18 cellular contexts compared by ENCODE assay signal in the genomic region with DNA sequence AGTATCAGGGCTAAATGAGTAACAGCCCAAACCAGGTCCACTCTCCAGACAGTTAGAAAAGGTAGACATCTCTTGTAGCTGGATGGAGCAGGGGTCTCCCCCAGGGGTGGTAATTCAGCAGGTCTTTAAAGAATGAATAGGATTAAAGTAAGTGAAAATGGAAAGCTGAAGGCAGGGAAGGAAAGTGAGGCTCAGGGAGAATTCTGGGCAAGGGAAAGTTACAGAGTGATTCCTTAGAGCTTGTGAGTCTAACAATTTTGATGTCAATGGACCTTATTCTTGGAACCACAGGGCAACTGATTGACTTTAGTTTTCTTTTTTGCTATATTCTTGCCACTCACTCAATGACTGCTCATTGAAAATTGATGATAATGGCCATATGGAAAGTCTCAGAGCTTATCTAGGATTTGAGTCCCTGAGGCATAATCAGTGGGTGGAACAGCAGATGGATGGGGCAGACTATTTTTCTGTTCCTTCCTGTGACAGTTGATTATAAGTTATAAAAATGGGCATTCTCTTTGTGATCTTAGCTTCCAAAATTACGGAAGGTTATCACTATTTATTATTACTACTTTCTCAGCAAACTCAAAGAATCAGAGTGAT.
A peak's percentile ranks its signal among the peaks of the same experiment; 100 is the strongest.
DNase-seq lines count a peak whose midpoint lies in the region; ATAC-seq and TF ChIP-seq lines count a peak whose summit lies in the region.
"Had no signal": no experiment of that assay in that cellular context is flagged by ENCODE, and none has a peak within 500 bp of the region (broad histone marks: within the 10 kb centered on the region; RNA-seq: fewer than 3 reads in every experiment).

No MANE protein-coding gene starts in this region.

- no peaks in the 10 kb centered on the region for H3K9me3 ChIP-seq in CD4-positive, alpha-beta T cell (ENCODE audit: control insufficient read depth, low read length)
- no peaks in the 10 kb centered on the region for H3K9me3 ChIP-seq in H9 (ENCODE audit: control insufficient read depth, low read depth, low read length)
- no peaks in the 10 kb centered on the region for H3K9me3 ChIP-seq in suprapubic skin
- H3K9me3 ChIP-seq: SJSA1, vagina had no signal

- no peak overlapping the region for H2BK5ac ChIP-seq in H9 (ENCODE audit: insufficient read length, low read length)

- peaks cover 3% of the 10 kb centered on the region for H3K79me1 ChIP-seq in H9 (ENCODE audit: insufficient read depth, low read depth, low read length, poor library complexity, severe bottlenecking)

- no peak overlapping the region for H4K5ac ChIP-seq in H9 (ENCODE audit: insufficient read length, low read depth, low read length)

- H3K36me3 Mint-ChIP-seq in CD4-positive, alpha-beta T cell (ENCODE audit: low read depth), result no peaks in the 10 kb centered on the region
- H3K36me3 Mint-ChIP-seq in H9 (ENCODE audit: insufficient read depth in 1 of 3, low read depth in 3 of 3), result peaks cover 0 to 4% (median 3%) of the 10 kb centered on the region in 3 experiments; a peak in 3 of 7 replicates
- peaks cover 4% of the 10 kb centered on the region for H3K36me3 Mint-ChIP-seq in activated B cell treated with CpG ODN at 0.5 μM for 24 hours (ENCODE audit: low read depth)
- H3K36me3 Mint-ChIP-seq in natural killer cell treated with Interleukin-12 subunit alpha and Interleukin-12 subunit beta and Interleukin-15 and Interleukin-18, amount 100 ng/mL, for 72 hours, result no peaks in the 10 kb centered on the region

- no peaks in the 10 kb centered on the region for H3K27me3 Mint-ChIP-seq in CD4-positive, alpha-beta T cell
- H3K27me3 Mint-ChIP-seq in H9 (ENCODE audit: low read depth) (no peaks in the 10 kb centered on the region), activated B cell treated with CpG ODN at 0.5 μM for 24 hours (no peaks in the 10 kb centered on the region)
- H3K27me3 Mint-ChIP-seq in natural killer cell treated with Interleukin-12 subunit alpha and Interleukin-12 subunit beta and Interleukin-15 and Interleukin-18, amount 100 ng/mL, for 72 hours, result no peaks in the 10 kb centered on the region

- H3K4me3 ChIP-seq in suprapubic skin, result no peak overlapping the region
- H3K4me3 ChIP-seq: SJSA1, vagina had no signal

- no CpG with 5 or more reads among the region's 1 CpG for WGBS in H9 (ENCODE audit: extremely low coverage, insufficient read length, low lambda C conversion rate)
- 62% methylated on average over 1 of the region's 1 CpG for WGBS in suprapubic skin

- no peak overlapping the region for H2AFZ ChIP-seq in H9 (ENCODE audit: low read length)

- no peak overlapping the region for H3K4ac ChIP-seq in H9 (ENCODE audit: low read depth, low read length)

- no peak overlapping the region for H2AK5ac ChIP-seq in H9 (ENCODE audit: insufficient read length, low read length)

- H3K18ac ChIP-seq in H9 (ENCODE audit: insufficient read length, low read depth, low read length), result no peak overlapping the region

- no peak overlapping the region for H3K14ac ChIP-seq in H9 (ENCODE audit: insufficient read depth, low read length)

- no peak for TF ChIP-seq EP300 in suprapubic skin (IDR thresholded peaks at IDR 0.05)

- no peak overlapping the region for H3K4me3 Mint-ChIP-seq in CD4-positive, alpha-beta T cell
- no peak overlapping the region for H3K4me3 Mint-ChIP-seq in H9
- peak overlapping the region; percentile 29 for H3K4me3 Mint-ChIP-seq in activated B cell treated with CpG ODN at 0.5 μM for 24 hours
- no peak overlapping the region for H3K4me3 Mint-ChIP-seq in natural killer cell treated with Interleukin-12 subunit alpha and Interleukin-12 subunit beta and Interleukin-15 and Interleukin-18, amount 100 ng/mL, for 72 hours

- peaks cover 70% of the 10 kb centered on the region for H3K4me1 Mint-ChIP-seq in CD4-positive, alpha-beta T cell (ENCODE audit: low read depth)
- H3K4me1 Mint-ChIP-seq in H9 (peaks cover 31 to 41% of the 10 kb centered on the region in 2 experiments), activated B cell treated with CpG ODN at 0.5 μM for 24 hours (peaks cover 86% of the 10 kb centered on the region)
- peaks cover 49 to 63% of the 10 kb centered on the region in 2 donors for H3K4me1 Mint-ChIP-seq in natural killer cell treated with Interleukin-12 subunit alpha and Interleukin-12 subunit beta and Interleukin-15 and Interleukin-18, amount 100 ng/mL, for 72 hours (ENCODE audit: low read depth in 2 of 2)

- H3K4me1 ChIP-seq in H9 (ENCODE audit: insufficient read depth, low read length) (peaks cover 5% of the 10 kb centered on the region), suprapubic skin (peaks cover 27% of the 10 kb centered on the region)

- H4K91ac ChIP-seq in H9 (ENCODE audit: insufficient read length, low read depth, low read length), result no peak overlapping the region

- CTCF ChIA-PET in CD4-positive, alpha-beta T cell (lab: Charles Lee), result interaction anchor here (0.9 to 1.5 kb wide), 3 partner anchors 8 to 28 kb away, joined by 3 to 5 read pairs (median 3); no protein-coding TSS in a partner anchor
- CTCF ChIA-PET in activated B cell treated with CpG ODN at 0.5 μM for 24 hours (lab: Charles Lee), result interaction anchor here (0.8 to 3.0 kb wide), 4 partner anchors 14 to 78 kb away, joined by 3 to 9 read pairs (median 3); no protein-coding TSS in a partner anchor

- no peak overlapping the region for H2BK12ac ChIP-seq in H9 (ENCODE audit: insufficient read length, low read depth, low read length)

- H3K4me2 ChIP-seq in H9 (ENCODE audit: insufficient read depth, insufficient read length, low read length), result no peak overlapping the region

- no peak for DNase-seq in CD4-positive, alpha-beta T cell
- no peak for DNase-seq in H9
- DNase-seq in activated B cell treated with CpG ODN at 0.5 μM for 24 hours, result no peak
- no peak for DNase-seq in natural killer cell treated with Interleukin-12 subunit alpha and Interleukin-12 subunit beta and Interleukin-15 and Interleukin-18, amount 100 ng/mL, for 72 hours (ENCODE audit: low spot score)
- DNase-seq in NCI-H510A treated with DMSO at 0.1 percent for 48 hours (lab: John Stamatoyannopoulos, UW), result no peak
- no peak for DNase-seq in suprapubic skin (ENCODE audit: low spot score in 2 of 2)
- no peak for DNase-seq in stimulated activated CD4-positive, alpha-beta T cell treated with anti-CD3 and anti-CD28 coated beads, Interleukin-4, amount 100 ng/mL, for 1 hour
- DNase-seq in stimulated activated CD8-positive, alpha-beta memory T cell treated with anti-CD3 and anti-CD28 coated beads, Interleukin-4, amount 100 ng/mL, for 48 hours, result no peak
- DNase-seq: cerebellar nuclear complex; head of caudate nucleus; NCI-H2081 treated with DMSO at 0.1 percent for 48 hours; right cardiac atrium; stimulated activated CD4-positive, alpha-beta T cell treated with anti-CD3 and anti-CD28 coated beads, Interleukin-2, amount 100 ng/mL, for 48 hours had no signal

- H3K27ac Mint-ChIP-seq in CD4-positive, alpha-beta T cell, result peak overlapping the region; percentile 16
- H3K27ac Mint-ChIP-seq in H9, result peak overlapping the region; percentile 2 to 96 (median 83); a peak in 3 of 7 replicates
- peak overlapping the region; percentile 67 for H3K27ac Mint-ChIP-seq in activated B cell treated with CpG ODN at 0.5 μM for 24 hours
- peak overlapping the region; percentile 48 to 51 for H3K27ac Mint-ChIP-seq in natural killer cell treated with Interleukin-12 subunit alpha and Interleukin-12 subunit beta and Interleukin-15 and Interleukin-18, amount 100 ng/mL, for 72 hours

- no peaks in the 10 kb centered on the region for H3K27me3 ChIP-seq in CD4-positive, alpha-beta T cell (ENCODE audit: control insufficient read depth, insufficient read depth, low read length)
- H3K27me3 ChIP-seq in H9 (ENCODE audit: insufficient read depth, low read length) (no peaks in the 10 kb centered on the region), suprapubic skin (no peaks in the 10 kb centered on the region)
- H3K27me3 ChIP-seq: SJSA1, vagina had no signal

- no peak overlapping the region for H4K8ac ChIP-seq in H9 (replicated peaks; ENCODE audit: insufficient read length, low read depth, low read length)

- no peak overlapping the region for H3K56ac ChIP-seq in H9 (ENCODE audit: insufficient read length, low read depth, low read length)

- no peaks in the 10 kb centered on the region for H3K9me3 Mint-ChIP-seq in CD4-positive, alpha-beta T cell
- H3K9me3 Mint-ChIP-seq in H9 (no peaks in the 10 kb centered on the region), activated B cell treated with CpG ODN at 0.5 μM for 24 hours (no peaks in the 10 kb centered on the region)
- no peaks in the 10 kb centered on the region for H3K9me3 Mint-ChIP-seq in natural killer cell treated with Interleukin-12 subunit alpha and Interleukin-12 subunit beta and Interleukin-15 and Interleukin-18, amount 100 ng/mL, for 72 hours

- H3K27ac ChIP-seq in CD4-positive, alpha-beta T cell (ENCODE audit: low read depth, low read length), result no peak overlapping the region
- H3K27ac ChIP-seq in H9 (ENCODE audit: insufficient read length, low read depth, low read length), result no peak overlapping the region
- H3K27ac ChIP-seq in suprapubic skin, result no peak overlapping the region
- H3K27ac ChIP-seq: C4-2B, epithelial cell of prostate, HL-60, SJSA1, vagina had no signal

- H2BK15ac ChIP-seq in H9 (ENCODE audit: low read depth, low read length), result no peak overlapping the region

- H3K36me3 ChIP-seq in suprapubic skin, result no peaks in the 10 kb centered on the region
- H3K36me3 ChIP-seq: vagina had no signal

- no peak overlapping the region for H3T11ph ChIP-seq in H9 (ENCODE audit: low read length)

- H3K23ac ChIP-seq in H9 (ENCODE audit: insufficient read length, low read depth, low read length), result no peak overlapping the region

- no peaks in the 10 kb centered on the region for H4K20me1 ChIP-seq in H9 (ENCODE audit: control insufficient read depth, insufficient read depth, insufficient read length)

- no peak overlapping the region for H3K9ac ChIP-seq in H9 (ENCODE audit: extremely low read depth, insufficient read length, low read length)

- H3K79me2 ChIP-seq in H9 (ENCODE audit: insufficient read depth, low read length), result no peaks in the 10 kb centered on the region; the same call in 1 of the 2 replicates

- no peak for ATAC-seq in CD4-positive, alpha-beta T cell (ENCODE audit: poor library complexity)
- ATAC-seq in activated B cell treated with CpG ODN at 0.5 μM for 24 hours (ENCODE audit: low read depth), result no peak
- ATAC-seq in natural killer cell treated with Interleukin-12 subunit alpha and Interleukin-12 subunit beta and Interleukin-15 and Interleukin-18, amount 100 ng/mL, for 72 hours, result no peak
- ATAC-seq: right cardiac atrium had no signal

- TF ChIP-seq CTCF in CD4-positive, alpha-beta T cell (IDR thresholded peaks at IDR 0.05), result no peak
- TF ChIP-seq CTCF in H9 (conservative IDR thresholded peaks at IDR 0.05) (no peak), activated B cell treated with CpG ODN at 0.5 μM for 24 hours (IDR thresholded peaks at IDR 0.05) (no peak), suprapubic skin (IDR thresholded peaks at IDR 0.05) (no peak)

- H2BK120ac ChIP-seq in H9 (ENCODE audit: low read depth, low read length, poor library complexity, severe bottlenecking), result no peak overlapping the region

- H3K23me2 ChIP-seq in H9 (ENCODE audit: insufficient read length, low read depth, low read length, poor library complexity, severe bottlenecking), result no peaks in the 10 kb centered on the region

- intact Hi-C loops in CD4-positive, alpha-beta T cell (cut with DNase I, micrococcal nuclease), result no loop called here
- intact Hi-C loops in activated B cell treated with CpG ODN at 0.5 μM for 24 hours (cut with micrococcal nuclease), result loop anchor here (2.0 kb wide), 2 partner anchors 15 to 19 kb away; no protein-coding TSS in a partner anchor

- TF ChIP-seq POLR2A in suprapubic skin (IDR thresholded peaks at IDR 0.05), result no peak

- POLR2A ChIA-PET in CD4-positive, alpha-beta T cell (lab: Charles Lee), result interaction anchor here (1.1 to 1.4 kb wide), 2 partner anchors 8 to 39 kb away, joined by 4 read pairs; no protein-coding TSS in a partner anchor
- POLR2A ChIA-PET in activated B cell treated with CpG ODN at 0.5 μM for 24 hours (lab: Charles Lee), result interaction anchor here (0.9 to 1.4 kb wide), 4 partner anchors 9 to 77 kb away, joined by 3 to 7 read pairs (median 5); a partner anchor contains a TSS

- H2BK20ac ChIP-seq in H9 (ENCODE audit: low read depth, low read length, poor library complexity, severe bottlenecking), result no peak overlapping the region

Comparison
In these comparisons a context has a peak if more than half of its experiments do, and no peak if none do; other contexts are left out.
1. H3K27ac Mint-ChIP-seq: peak in every context shown above with its lines; median percentile 83 in H9; 67 in activated B cell treated with CpG ODN at 0.5 μM for 24 hours; 50 in natural killer cell treated with Interleukin-12 subunit alpha and Interleukin-12 subunit beta and Interleukin-15 and Interleukin-18, amount 100 ng/mL, for 72 hours; 16 in CD4-positive, alpha-beta T cell.